Comparison of ENCODE assay signal across 1 cellular context in the genomic region with DNA sequence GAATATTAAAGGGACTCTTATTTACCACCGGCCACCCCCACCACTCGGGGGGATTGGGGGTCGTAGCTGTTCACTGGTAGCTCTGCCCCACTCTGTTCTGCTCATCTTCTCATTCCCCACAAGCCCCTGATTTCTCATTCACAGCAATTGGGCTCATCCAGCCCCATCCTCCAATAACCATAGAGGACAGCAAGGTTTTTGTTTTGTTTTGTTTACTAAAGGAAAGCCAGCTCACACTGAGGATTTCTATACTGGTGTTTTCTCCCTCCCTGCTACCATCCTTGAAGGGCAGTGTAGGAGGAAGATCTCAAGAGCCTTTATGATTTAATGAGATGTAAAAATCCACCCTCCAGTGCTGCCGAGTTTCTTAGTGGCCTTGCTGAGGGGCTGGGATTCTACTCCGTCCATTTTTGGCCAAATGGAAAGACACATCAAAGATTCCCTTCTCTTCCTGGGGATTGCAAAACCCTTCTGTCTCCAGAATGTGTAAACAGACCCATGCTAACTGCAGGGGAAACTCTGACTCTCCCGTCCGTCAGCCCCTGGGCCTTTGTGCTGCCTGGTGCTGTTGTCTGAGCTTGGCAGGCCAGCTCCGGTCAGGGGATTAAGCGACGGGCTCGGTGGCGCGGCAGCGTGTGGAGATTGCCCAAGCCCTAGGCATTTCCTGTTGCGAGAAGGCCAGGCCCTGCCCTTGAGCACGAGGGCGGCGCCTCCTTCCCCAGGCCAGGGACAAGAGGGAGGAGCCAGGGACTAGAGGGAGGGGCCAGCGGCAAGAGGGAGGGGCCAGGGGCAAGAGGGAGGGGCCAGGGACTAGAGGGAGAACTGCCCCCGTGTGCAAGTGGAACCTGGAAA.
TF ChIP-seq lines count a peak whose summit lies in the region.

No MANE protein-coding gene starts in this region.

TF ChIP-seq in HepG2, 621 proteins besides CTCF, POLR2A, EP300 and RAD21 (continued from another document and continues in another):
- TF ChIP-seq TEAD3 (CRISPR knock-in tag; optimal IDR thresholded peaks at IDR 0.05; ENCODE audit: borderline replicate concordance) (peak; percentile 100), ZNF235 (CRISPR knock-in tag; IDR thresholded peaks at IDR 0.05; ENCODE audit: borderline replicate concordance) (no peak), SMAD9 (CRISPR knock-in tag; IDR thresholded peaks at IDR 0.05) (peak; percentile 86; the same call in 1 of the 2 replicates), ZNF143 (CRISPR knock-in tag; IDR thresholded peaks at IDR 0.05) (peak; percentile 59; the same call in 1 of the 2 replicates), SKI (IDR thresholded peaks at IDR 0.05; ENCODE audit: partially characterized antibody) (peak; percentile 93), MXI1 (IDR thresholded peaks at IDR 0.05; ENCODE audit: borderline replicate concordance, low read depth, low read length) (peak; percentile 90; the same call in 2 of the 3 replicates), SRSF4 (IDR thresholded peaks at IDR 0.05; ENCODE audit: low read depth, low read length, poor library complexity, severe bottlenecking) (no peak), ZNF781 (CRISPR knock-in tag; IDR thresholded peaks at IDR 0.05; ENCODE audit: borderline replicate concordance, not compliant biosample characterization) (peak; percentile 99), HDAC1 (CRISPR knock-in tag; IDR thresholded peaks at IDR 0.05) (peak; percentile 99), ATRX (CRISPR knock-in tag; IDR thresholded peaks at IDR 0.05; ENCODE audit: borderline replicate concordance) (no peak), TAF1 (CRISPR knock-in tag; IDR thresholded peaks at IDR 0.05) (peak; percentile 85), DMAP1 (CRISPR knock-in tag; IDR thresholded peaks at IDR 0.05) (peak; percentile 98), DPF2 (CRISPR knock-in tag; IDR thresholded peaks at IDR 0.05; ENCODE audit: borderline replicate concordance, low read depth) (peak; percentile 99), MTF1 (CRISPR knock-in tag; IDR thresholded peaks at IDR 0.05) (no peak), CHCHD3 (CRISPR knock-in tag; IDR thresholded peaks at IDR 0.05) (no peak), SSRP1 (CRISPR knock-in tag; IDR thresholded peaks at IDR 0.05) (peak; percentile 99), ZNF552 (CRISPR knock-in tag; IDR thresholded peaks at IDR 0.05; ENCODE audit: borderline replicate concordance) (peak; percentile 96), ZNF788 (CRISPR knock-in tag; IDR thresholded peaks at IDR 0.05; ENCODE audit: borderline replicate concordance) (peak; percentile 100; the same call in 1 of the 2 replicates), ZFP41 (CRISPR knock-in tag; IDR thresholded peaks at IDR 0.05; ENCODE audit: borderline replicate concordance) (peak; percentile 92; the same call in 1 of the 2 replicates), SOX6 (IDR thresholded peaks at IDR 0.05) (no peak), SOX6 (CRISPR knock-in tag; IDR thresholded peaks at IDR 0.05) (peak; percentile 99), TSC22D2 (CRISPR knock-in tag; IDR thresholded peaks at IDR 0.05; ENCODE audit: borderline replicate concordance) (peak; percentile 93; the same call in 1 of the 2 replicates), HCFC1 (IDR thresholded peaks at IDR 0.05; ENCODE audit: low read depth, low read length) (no peak; the same call in 1 of the 2 replicates), PPARG (CRISPR knock-in tag; conservative IDR thresholded peaks at IDR 0.05) (peak; percentile 82)
- TF ChIP-seq, protein P1, sequence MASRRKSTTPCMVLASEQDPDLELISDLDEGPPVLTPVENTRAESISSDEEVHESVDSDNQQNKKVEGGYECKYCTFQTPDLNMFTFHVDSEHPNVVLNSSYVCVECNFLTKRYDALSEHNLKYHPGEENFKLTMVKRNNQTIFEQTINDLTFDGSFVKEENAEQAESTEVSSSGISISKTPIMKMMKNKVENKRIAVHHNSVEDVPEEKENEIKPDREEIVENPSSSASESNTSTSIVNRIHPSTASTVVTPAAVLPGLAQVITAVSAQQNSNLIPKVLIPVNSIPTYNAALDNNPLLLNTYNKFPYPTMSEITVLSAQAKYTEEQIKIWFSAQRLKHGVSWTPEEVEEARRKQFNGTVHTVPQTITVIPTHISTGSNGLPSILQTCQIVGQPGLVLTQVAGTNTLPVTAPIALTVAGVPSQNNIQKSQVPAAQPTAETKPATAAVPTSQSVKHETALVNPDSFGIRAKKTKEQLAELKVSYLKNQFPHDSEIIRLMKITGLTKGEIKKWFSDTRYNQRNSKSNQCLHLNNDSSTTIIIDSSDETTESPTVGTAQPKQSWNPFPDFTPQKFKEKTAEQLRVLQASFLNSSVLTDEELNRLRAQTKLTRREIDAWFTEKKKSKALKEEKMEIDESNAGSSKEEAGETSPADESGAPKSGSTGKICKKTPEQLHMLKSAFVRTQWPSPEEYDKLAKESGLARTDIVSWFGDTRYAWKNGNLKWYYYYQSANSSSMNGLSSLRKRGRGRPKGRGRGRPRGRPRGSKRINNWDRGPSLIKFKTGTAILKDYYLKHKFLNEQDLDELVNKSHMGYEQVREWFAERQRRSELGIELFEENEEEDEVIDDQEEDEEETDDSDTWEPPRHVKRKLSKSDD (CRISPR knock-in tag; IDR thresholded peaks at IDR 0.05; ENCODE audit: low read depth), result peak; percentile 90
- TF ChIP-seq, protein P2, sequence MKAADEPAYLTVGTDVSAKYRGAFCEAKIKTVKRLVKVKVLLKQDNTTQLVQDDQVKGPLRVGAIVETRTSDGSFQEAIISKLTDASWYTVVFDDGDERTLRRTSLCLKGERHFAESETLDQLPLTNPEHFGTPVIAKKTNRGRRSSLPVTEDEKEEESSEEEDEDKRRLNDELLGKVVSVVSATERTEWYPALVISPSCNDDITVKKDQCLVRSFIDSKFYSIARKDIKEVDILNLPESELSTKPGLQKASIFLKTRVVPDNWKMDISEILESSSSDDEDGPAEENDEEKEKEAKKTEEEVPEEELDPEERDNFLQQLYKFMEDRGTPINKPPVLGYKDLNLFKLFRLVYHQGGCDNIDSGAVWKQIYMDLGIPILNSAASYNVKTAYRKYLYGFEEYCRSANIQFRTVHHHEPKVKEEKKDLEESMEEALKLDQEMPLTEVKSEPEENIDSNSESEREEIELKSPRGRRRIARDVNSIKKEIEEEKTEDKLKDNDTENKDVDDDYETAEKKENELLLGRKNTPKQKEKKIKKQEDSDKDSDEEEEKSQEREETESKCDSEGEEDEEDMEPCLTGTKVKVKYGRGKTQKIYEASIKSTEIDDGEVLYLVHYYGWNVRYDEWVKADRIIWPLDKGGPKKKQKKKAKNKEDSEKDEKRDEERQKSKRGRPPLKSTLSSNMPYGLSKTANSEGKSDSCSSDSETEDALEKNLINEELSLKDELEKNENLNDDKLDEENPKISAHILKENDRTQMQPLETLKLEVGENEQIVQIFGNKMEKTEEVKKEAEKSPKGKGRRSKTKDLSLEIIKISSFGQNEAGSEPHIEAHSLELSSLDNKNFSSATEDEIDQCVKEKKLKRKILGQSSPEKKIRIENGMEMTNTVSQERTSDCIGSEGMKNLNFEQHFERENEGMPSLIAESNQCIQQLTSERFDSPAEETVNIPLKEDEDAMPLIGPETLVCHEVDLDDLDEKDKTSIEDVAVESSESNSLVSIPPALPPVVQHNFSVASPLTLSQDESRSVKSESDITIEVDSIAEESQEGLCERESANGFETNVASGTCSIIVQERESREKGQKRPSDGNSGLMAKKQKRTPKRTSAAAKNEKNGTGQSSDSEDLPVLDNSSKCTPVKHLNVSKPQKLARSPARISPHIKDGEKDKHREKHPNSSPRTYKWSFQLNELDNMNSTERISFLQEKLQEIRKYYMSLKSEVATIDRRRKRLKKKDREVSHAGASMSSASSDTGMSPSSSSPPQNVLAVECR (CRISPR knock-in tag; IDR thresholded peaks at IDR 0.05; ENCODE audit: borderline replicate concordance), result peak; percentile 91; the same call in 1 of the 2 replicates
- TF ChIP-seq, protein P3, sequence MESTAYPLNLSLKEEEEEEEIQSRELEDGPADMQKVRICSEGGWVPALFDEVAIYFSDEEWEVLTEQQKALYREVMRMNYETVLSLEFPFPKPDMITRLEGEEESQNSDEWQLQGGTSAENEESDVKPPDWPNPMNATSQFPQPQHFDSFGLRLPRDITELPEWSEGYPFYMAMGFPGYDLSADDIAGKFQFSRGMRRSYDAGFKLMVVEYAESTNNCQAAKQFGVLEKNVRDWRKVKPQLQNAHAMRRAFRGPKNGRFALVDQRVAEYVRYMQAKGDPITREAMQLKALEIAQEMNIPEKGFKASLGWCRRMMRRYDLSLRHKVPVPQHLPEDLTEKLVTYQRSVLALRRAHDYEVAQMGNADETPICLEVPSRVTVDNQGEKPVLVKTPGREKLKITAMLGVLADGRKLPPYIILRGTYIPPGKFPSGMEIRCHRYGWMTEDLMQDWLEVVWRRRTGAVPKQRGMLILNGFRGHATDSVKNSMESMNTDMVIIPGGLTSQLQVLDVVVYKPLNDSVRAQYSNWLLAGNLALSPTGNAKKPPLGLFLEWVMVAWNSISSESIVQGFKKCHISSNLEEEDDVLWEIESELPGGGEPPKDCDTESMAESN (CRISPR knock-in tag; conservative IDR thresholded peaks at IDR 0.05), result peak; percentile 99
- TF ChIP-seq, protein P4, sequence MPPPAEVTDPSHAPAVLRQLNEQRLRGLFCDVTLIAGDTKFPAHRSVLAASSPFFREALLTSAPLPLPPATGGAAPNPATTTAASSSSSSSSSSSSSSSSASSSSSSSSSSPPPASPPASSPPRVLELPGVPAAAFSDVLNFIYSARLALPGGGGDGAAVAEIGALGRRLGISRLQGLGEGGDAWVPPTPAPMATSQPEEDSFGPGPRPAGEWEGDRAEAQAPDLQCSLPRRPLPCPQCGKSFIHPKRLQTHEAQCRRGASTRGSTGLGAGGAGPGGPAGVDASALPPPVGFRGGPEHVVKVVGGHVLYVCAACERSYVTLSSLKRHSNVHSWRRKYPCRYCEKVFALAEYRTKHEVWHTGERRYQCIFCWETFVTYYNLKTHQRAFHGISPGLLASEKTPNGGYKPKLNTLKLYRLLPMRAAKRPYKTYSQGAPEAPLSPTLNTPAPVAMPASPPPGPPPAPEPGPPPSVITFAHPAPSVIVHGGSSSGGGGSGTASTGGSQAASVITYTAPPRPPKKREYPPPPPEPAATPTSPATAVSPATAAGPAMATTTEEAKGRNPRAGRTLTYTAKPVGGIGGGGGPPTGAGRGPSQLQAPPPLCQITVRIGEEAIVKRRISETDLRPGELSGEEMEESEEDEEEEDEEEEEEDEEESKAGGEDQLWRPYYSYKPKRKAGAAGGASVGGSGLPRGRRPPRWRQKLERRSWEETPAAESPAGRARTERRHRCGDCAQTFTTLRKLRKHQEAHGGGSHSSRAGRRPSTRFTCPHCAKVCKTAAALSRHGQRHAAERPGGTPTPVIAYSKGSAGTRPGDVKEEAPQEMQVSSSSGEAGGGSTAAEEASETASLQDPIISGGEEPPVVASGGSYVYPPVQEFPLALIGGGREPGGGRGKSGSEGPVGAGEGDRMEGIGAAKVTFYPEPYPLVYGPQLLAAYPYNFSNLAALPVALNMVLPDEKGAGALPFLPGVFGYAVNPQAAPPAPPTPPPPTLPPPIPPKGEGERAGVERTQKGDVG (CRISPR knock-in tag; IDR thresholded peaks at IDR 0.05; ENCODE audit: borderline replicate concordance), result peak; percentile 95; the same call in 1 of the 2 replicates
- TF ChIP-seq, protein P5, sequence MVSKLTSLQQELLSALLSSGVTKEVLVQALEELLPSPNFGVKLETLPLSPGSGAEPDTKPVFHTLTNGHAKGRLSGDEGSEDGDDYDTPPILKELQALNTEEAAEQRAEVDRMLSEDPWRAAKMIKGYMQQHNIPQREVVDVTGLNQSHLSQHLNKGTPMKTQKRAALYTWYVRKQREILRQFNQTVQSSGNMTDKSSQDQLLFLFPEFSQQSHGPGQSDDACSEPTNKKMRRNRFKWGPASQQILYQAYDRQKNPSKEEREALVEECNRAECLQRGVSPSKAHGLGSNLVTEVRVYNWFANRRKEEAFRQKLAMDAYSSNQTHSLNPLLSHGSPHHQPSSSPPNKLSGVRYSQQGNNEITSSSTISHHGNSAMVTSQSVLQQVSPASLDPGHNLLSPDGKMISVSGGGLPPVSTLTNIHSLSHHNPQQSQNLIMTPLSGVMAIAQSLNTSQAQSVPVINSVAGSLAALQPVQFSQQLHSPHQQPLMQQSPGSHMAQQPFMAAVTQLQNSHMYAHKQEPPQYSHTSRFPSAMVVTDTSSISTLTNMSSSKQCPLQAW (CRISPR knock-in tag; IDR thresholded peaks at IDR 0.05), result peak; percentile 98
- TF ChIP-seq, protein P6, sequence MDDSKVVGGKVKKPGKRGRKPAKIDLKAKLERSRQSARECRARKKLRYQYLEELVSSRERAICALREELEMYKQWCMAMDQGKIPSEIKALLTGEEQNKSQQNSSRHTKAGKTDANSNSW (CRISPR knock-in tag; IDR thresholded peaks at IDR 0.05; ENCODE audit: borderline replicate concordance), result no peak; the same call in 1 of the 2 replicates
- TF ChIP-seq, protein P7, sequence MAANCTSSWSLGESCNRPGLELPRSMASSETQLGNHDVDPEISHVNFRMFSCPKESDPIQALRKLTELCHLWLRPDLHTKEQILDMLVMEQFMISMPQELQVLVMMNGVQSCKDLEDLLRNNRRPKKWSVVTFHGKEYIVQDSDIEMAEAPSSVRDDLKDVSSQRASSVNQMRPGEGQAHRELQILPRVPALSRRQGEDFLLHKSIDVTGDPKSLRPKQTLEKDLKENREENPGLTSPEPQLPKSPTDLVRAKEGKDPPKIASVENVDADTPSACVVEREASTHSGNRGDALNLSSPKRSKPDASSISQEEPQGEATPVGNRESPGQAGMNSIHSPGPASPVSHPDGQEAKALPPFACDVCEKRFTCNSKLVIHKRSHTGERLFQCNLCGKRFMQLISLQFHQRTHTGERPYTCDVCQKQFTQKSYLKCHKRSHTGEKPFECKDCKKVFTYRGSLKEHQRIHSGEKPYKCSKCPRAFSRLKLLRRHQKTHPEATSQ (CRISPR knock-in tag; IDR thresholded peaks at IDR 0.05; ENCODE audit: borderline replicate concordance), result peak; percentile 100; the same call in 1 of the 2 replicates
- TF ChIP-seq, protein P8, sequence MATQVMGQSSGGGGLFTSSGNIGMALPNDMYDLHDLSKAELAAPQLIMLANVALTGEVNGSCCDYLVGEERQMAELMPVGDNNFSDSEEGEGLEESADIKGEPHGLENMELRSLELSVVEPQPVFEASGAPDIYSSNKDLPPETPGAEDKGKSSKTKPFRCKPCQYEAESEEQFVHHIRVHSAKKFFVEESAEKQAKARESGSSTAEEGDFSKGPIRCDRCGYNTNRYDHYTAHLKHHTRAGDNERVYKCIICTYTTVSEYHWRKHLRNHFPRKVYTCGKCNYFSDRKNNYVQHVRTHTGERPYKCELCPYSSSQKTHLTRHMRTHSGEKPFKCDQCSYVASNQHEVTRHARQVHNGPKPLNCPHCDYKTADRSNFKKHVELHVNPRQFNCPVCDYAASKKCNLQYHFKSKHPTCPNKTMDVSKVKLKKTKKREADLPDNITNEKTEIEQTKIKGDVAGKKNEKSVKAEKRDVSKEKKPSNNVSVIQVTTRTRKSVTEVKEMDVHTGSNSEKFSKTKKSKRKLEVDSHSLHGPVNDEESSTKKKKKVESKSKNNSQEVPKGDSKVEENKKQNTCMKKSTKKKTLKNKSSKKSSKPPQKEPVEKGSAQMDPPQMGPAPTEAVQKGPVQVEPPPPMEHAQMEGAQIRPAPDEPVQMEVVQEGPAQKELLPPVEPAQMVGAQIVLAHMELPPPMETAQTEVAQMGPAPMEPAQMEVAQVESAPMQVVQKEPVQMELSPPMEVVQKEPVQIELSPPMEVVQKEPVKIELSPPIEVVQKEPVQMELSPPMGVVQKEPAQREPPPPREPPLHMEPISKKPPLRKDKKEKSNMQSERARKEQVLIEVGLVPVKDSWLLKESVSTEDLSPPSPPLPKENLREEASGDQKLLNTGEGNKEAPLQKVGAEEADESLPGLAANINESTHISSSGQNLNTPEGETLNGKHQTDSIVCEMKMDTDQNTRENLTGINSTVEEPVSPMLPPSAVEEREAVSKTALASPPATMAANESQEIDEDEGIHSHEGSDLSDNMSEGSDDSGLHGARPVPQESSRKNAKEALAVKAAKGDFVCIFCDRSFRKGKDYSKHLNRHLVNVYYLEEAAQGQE (IDR thresholded peaks at IDR 0.05; ENCODE audit: borderline replicate concordance in 1 of 2, low read depth in 1 of 2, low read length in 2 of 2), result peak in 1 of 2 experiments; percentile 81; a peak in 1 of 4 replicates
